ENCODE assay signal across 32 cellular contexts in genomic region chr7:38502848-38503247, GRCh38.
DNase-seq lines count a peak whose midpoint lies in the region; ATAC-seq, FAIRE-seq and TF ChIP-seq lines count a peak whose summit lies in the region.
"Had no signal": no experiment of that assay in that cellular context is flagged by ENCODE, and none has a peak within 500 bp of the region (broad histone marks: within the 10 kb centered on the region; RNA-seq: fewer than 3 reads in every experiment).

No MANE protein-coding gene starts in this region.

- no peak for TF ChIP-seq RAD21 in H1 (IDR thresholded peaks at IDR 0.05 in 1 of 2, conservative IDR thresholded peaks at IDR 0.05 in 1 of 2; ENCODE audit: low read depth in 2 of 2, low read length in 2 of 2)

- no peak overlapping the region for H3K23ac ChIP-seq in H1 (ENCODE audit: insufficient read length)

- no peaks in the 10 kb centered on the region for H3K23me2 ChIP-seq in H1 (ENCODE audit: low read depth, low read length)

- H4K91ac ChIP-seq in H1 (replicated peaks; ENCODE audit: insufficient read length, low read length) = no peak overlapping the region

- no peaks in the 10 kb centered on the region for H3K36me3 ChIP-seq in H1 (ENCODE audit: control insufficient read depth in 2 of 4, insufficient read depth in 4 of 4, low read length in 3 of 4)
- H3K36me3 ChIP-seq: BE2C; BLaER1; BLaER1 treated with 17β-estradiol and CSF1 and Interleukin-3, amounts not matched to agents 10 nM and 100 nM had no signal

- H4K8ac ChIP-seq in H1 (ENCODE audit: extremely low read depth, insufficient read depth, low read length) = no peak overlapping the region

- CTCF ChIA-PET in H1 (lab: Charles Lee; ENCODE audit: partially characterized antibody) = no interaction called here

- POLR2A ChIA-PET in H1 (lab: Charles Lee; ENCODE audit: partially characterized antibody) = no interaction called here

- H3K9me3 ChIP-seq in H1 (ENCODE audit: insufficient read depth in 2 of 2, low read depth in 1 of 2, low read length in 1 of 2) = no peaks in the 10 kb centered on the region
- H3K9me3 ChIP-seq: A549; BE2C; BLaER1; BLaER1 treated with 17β-estradiol and CSF1 and Interleukin-3, amounts not matched to agents 10 nM and 100 nM; Caco-2 had no signal

- no peak overlapping the region for H3K4ac ChIP-seq in H1 (replicated peaks; ENCODE audit: insufficient read length, low read depth, low read length)

- no peak for ATAC-seq in activated T-cell treated with anti-CD3 and anti-CD28 coated beads, Interleukin-2, amount 50 U/mL, for 72 hours (replicated peaks in 1 of 2)
- ATAC-seq: A549; CD8-positive, alpha-beta T cell had no signal

- 85% methylated on average over 6 of the region's 6 CpGs; no CpG with 5 or more reads in 1 of the 2 experiments for WGBS in H1 (ENCODE audit: extremely low coverage in 1 of 2, insufficient coverage in 1 of 2, insufficient read length in 1 of 2, insufficient replicate concordance in 2 of 2, low coverage in 1 of 2, low lambda C conversion rate in 2 of 2, missing lambda C conversion rate in 1 of 2), 2 experiments

- no peak overlapping the region for H3K9ac ChIP-seq in H1 (replicated peaks in 1 of 4; ENCODE audit: extremely low read depth in 1 of 4, low read depth in 3 of 4, low read length in 3 of 4)
- H3K9ac ChIP-seq: BLaER1; BLaER1 treated with 17β-estradiol and CSF1 and Interleukin-3, amounts not matched to agents 10 nM and 100 nM had no signal

- H2BK120ac ChIP-seq in H1 (replicated peaks; ENCODE audit: low read depth, low read length) = no peak overlapping the region

- no peak overlapping the region for H3K4me3 Mint-ChIP-seq in activated T-cell treated with anti-CD3 and anti-CD28 coated beads, Interleukin-2, amount 50 U/mL, for 72 hours
- H3K4me3 Mint-ChIP-seq: B cell; CD14-positive monocyte; CD4-positive, alpha-beta memory T cell; CD4-positive, alpha-beta T cell; CD4-positive, CD25-positive, alpha-beta regulatory T cell; CD8-positive, alpha-beta memory T cell; CD8-positive, alpha-beta T cell had no signal

- no peaks in the 10 kb centered on the region for H4K20me1 ChIP-seq in H1 (replicated peaks in 1 of 2; ENCODE audit: control insufficient read depth in 1 of 2, insufficient read depth in 2 of 2, low read length in 2 of 2)
- H4K20me1 ChIP-seq: BLaER1; BLaER1 treated with 17β-estradiol and CSF1 and Interleukin-3, amounts not matched to agents 10 nM and 100 nM had no signal

- no peak overlapping the region for H3K27ac ChIP-seq in H1 (ENCODE audit: low read depth, low read length)
- H3K27ac ChIP-seq: 22Rv1; A549; BLaER1; BLaER1 treated with 17β-estradiol and CSF1 and Interleukin-3, amounts not matched to agents 10 nM and 100 nM; C4-2B had no signal

- no peak for FAIRE-seq in H1 (lab: Jason Lieb, UNC)
- FAIRE-seq: A204.1, A549, D721Med had no signal

- H2BK12ac ChIP-seq in H1 (ENCODE audit: low read depth, low read length) = 0 out of 2 replicates have a peak overlapping the region, but pooled peaks have one; percentile 4

- DNase-seq in H1 (ENCODE audit: low read depth in 1 of 2, low spot score in 2 of 2) = no peak
- DNase-seq in fibroblast of mammary gland (ENCODE audit: low read depth) = peak; percentile 5
- DNase-seq in activated T-cell treated with anti-CD3 and anti-CD28 coated beads, Interleukin-2, amount 50 U/mL, for 72 hours = no peak
- DNase-seq in middle frontal gyrus (ENCODE audit: extremely low spot score, low spot score) = no peak
- DNase-seq: 8988T; ACHN; AML-193; BE2C; C1 segment of cervical spinal cord; Caco-2; Calu3; CD4-positive, alpha-beta memory T cell; CD4-positive, alpha-beta T cell; CD4-positive, CD25-positive, alpha-beta regulatory T cell; CD8-positive, alpha-beta memory T cell; CD8-positive, alpha-beta T cell; COR-L47; DMS 273 treated with DMSO at 0.1 percent for 48 hours; DMS153; DMS79; DMS79 treated with DMSO at 0.1 percent for 48 hours; DND-41; EL had no signal

- H3K56ac ChIP-seq in H1 (replicated peaks; ENCODE audit: insufficient read length, low read depth, low read length) = no peak overlapping the region

- no peak overlapping the region for H2BK5ac ChIP-seq in H1 (ENCODE audit: low read depth, low read length)

- H3K79me2 ChIP-seq in H1 (ENCODE audit: control insufficient read depth in 1 of 2, insufficient read depth in 2 of 2, low read length in 2 of 2) = no peaks in the 10 kb centered on the region

- no peak overlapping the region for H3K4me2 ChIP-seq in H1 (ENCODE audit: insufficient read depth in 1 of 2, low read depth in 2 of 2, low read length in 2 of 2)
- H3K4me2 ChIP-seq: A549; BLaER1; BLaER1 treated with 17β-estradiol and CSF1 and Interleukin-3, amounts not matched to agents 10 nM and 100 nM had no signal

- TF ChIP-seq POLR2A in H1 (IDR thresholded peaks at IDR 0.05; ENCODE audit: control extremely low read depth in 1 of 2, low read depth in 2 of 2, low read length in 2 of 2) = no peak

- no peaks in the 10 kb centered on the region for H3K27me3 ChIP-seq in H1 (replicated peaks in 1 of 4; ENCODE audit: control insufficient read depth in 3 of 4, extremely low read depth in 1 of 4, insufficient read depth in 3 of 4, low read length in 3 of 4)
- H3K27me3 ChIP-seq: BE2C; BLaER1; BLaER1 treated with 17β-estradiol and CSF1 and Interleukin-3, amounts not matched to agents 10 nM and 100 nM had no signal

- TF ChIP-seq EP300 in H1 (IDR thresholded peaks at IDR 0.05; ENCODE audit: borderline replicate concordance in 1 of 2, low read depth in 2 of 2, low read length in 2 of 2) = no peak

- TF ChIP-seq CTCF in H1 (IDR thresholded peaks at IDR 0.05; ENCODE audit: control extremely low read depth in 1 of 3, insufficient read depth in 1 of 3, low read depth in 1 of 3, low read length in 3 of 3) (no peak), fibroblast of mammary gland (conservative IDR thresholded peaks at IDR 0.05; ENCODE audit: control insufficient read depth, insufficient read depth, low read depth, low read length) (no peak)

- no peaks in the 10 kb centered on the region for H3K79me1 ChIP-seq in H1 (ENCODE audit: low read depth, low read length)

- no peaks in the 10 kb centered on the region; a peak in 1 of 7 replicates for H3K4me1 ChIP-seq in H1 (replicated peaks in 1 of 4; ENCODE audit: control insufficient read depth in 3 of 4, insufficient read depth in 4 of 4, low read length in 3 of 4)
- H3K4me1 ChIP-seq: A549; BE2C; BLaER1; BLaER1 treated with 17β-estradiol and CSF1 and Interleukin-3, amounts not matched to agents 10 nM and 100 nM; Caco-2 had no signal

- H2BK15ac ChIP-seq in H1 (ENCODE audit: low read length) = no peak overlapping the region

- H3K4me3 ChIP-seq in H1 (ENCODE audit: extremely low read depth in 1 of 4, insufficient read depth in 2 of 4, low read depth in 3 of 4, low read length in 4 of 4) (no peak overlapping the region), fibroblast of mammary gland (ENCODE audit: control insufficient read depth, low read depth, low read length) (no peak overlapping the region)
- H3K4me3 ChIP-seq: A549; BLaER1; BLaER1 treated with 17β-estradiol and CSF1 and Interleukin-3, amounts not matched to agents 10 nM and 100 nM had no signal

- H3K27ac Mint-ChIP-seq in activated T-cell treated with anti-CD3 and anti-CD28 coated beads, Interleukin-2, amount 50 U/mL, for 72 hours = no peak overlapping the region
- H3K27ac Mint-ChIP-seq: B cell; CD14-positive monocyte; CD4-positive, alpha-beta memory T cell; CD4-positive, alpha-beta T cell; CD8-positive, alpha-beta T cell had no signal

- H3K36me3 Mint-ChIP-seq in activated T-cell treated with anti-CD3 and anti-CD28 coated beads, Interleukin-2, amount 50 U/mL, for 72 hours (ENCODE audit: insufficient read depth in 2 of 2) = no peaks in the 10 kb centered on the region
- H3K36me3 Mint-ChIP-seq: CD14-positive monocyte; CD4-positive, alpha-beta memory T cell; CD4-positive, CD25-positive, alpha-beta regulatory T cell; CD8-positive, alpha-beta memory T cell; CD8-positive, alpha-beta T cell had no signal

- no peaks in the 10 kb centered on the region for H3K4me1 Mint-ChIP-seq in activated T-cell treated with anti-CD3 and anti-CD28 coated beads, Interleukin-2, amount 50 U/mL, for 72 hours (ENCODE audit: low read depth)
- H3K4me1 Mint-ChIP-seq: B cell; CD14-positive monocyte; CD4-positive, alpha-beta memory T cell; CD4-positive, CD25-positive, alpha-beta regulatory T cell; CD8-positive, alpha-beta memory T cell had no signal

- no peak overlapping the region for H4K5ac ChIP-seq in H1 (ENCODE audit: insufficient read length, low read depth, low read length)

- no peak overlapping the region for H3K14ac ChIP-seq in H1 (ENCODE audit: insufficient read length)

- no peak overlapping the region for H2BK20ac ChIP-seq in H1 (ENCODE audit: low read length)

- no peak overlapping the region for H2AFZ ChIP-seq in H1 (ENCODE audit: low read length)

- H3K27me3 Mint-ChIP-seq in activated T-cell treated with anti-CD3 and anti-CD28 coated beads, Interleukin-2, amount 50 U/mL, for 72 hours (ENCODE audit: low read depth) = peaks cover 17% of the 10 kb centered on the region
- H3K27me3 Mint-ChIP-seq: CD4-positive, CD25-positive, alpha-beta regulatory T cell had no signal

- H3K18ac ChIP-seq in H1 (ENCODE audit: extremely low read depth, low read length) = no peak overlapping the region

- peak overlapping the region; percentile 11; the same call in 1 of the 2 replicates for H2AK5ac ChIP-seq in H1 (ENCODE audit: low read depth, low read length)

- H3K9me3 Mint-ChIP-seq in activated T-cell treated with anti-CD3 and anti-CD28 coated beads, Interleukin-2, amount 50 U/mL, for 72 hours = no peaks in the 10 kb centered on the region
- H3K9me3 Mint-ChIP-seq: CD4-positive, alpha-beta memory T cell; CD4-positive, alpha-beta T cell; CD8-positive, alpha-beta memory T cell; CD8-positive, alpha-beta T cell had no signal

TF ChIP-seq in H1, 55 proteins besides CTCF, POLR2A, EP300 and RAD21:
- no peak for TF ChIP-seq CHD1 (IDR thresholded peaks at IDR 0.05; ENCODE audit: low read depth, low read length)
- TF ChIP-seq JUND (IDR thresholded peaks at IDR 0.05; ENCODE audit: low read length) = no peak
- TF ChIP-seq SAP30 (IDR thresholded peaks at IDR 0.05; ENCODE audit: insufficient read depth, insufficient replicate concordance, low read length) = no peak
- no peak for TF ChIP-seq SUZ12 (IDR thresholded peaks at IDR 0.05; ENCODE audit: low read length)
- no peak for TF ChIP-seq YY1 (IDR thresholded peaks at IDR 0.05; ENCODE audit: low read depth, low read length)
- TF ChIP-seq CEBPB (IDR thresholded peaks at IDR 0.05; ENCODE audit: low read depth, low read length) = no peak
- no peak for TF ChIP-seq GABPA (IDR thresholded peaks at IDR 0.05; ENCODE audit: borderline replicate concordance, insufficient read depth, low read length)
- no peak for TF ChIP-seq NANOG (IDR thresholded peaks at IDR 0.05; ENCODE audit: insufficient read depth, low read depth, low read length, poor library complexity, severe bottlenecking)
- TF ChIP-seq SIRT6 (IDR thresholded peaks at IDR 0.05; ENCODE audit: low read length) = no peak
